11 cellular contexts compared by ENCODE assay signal in the genomic region with DNA sequence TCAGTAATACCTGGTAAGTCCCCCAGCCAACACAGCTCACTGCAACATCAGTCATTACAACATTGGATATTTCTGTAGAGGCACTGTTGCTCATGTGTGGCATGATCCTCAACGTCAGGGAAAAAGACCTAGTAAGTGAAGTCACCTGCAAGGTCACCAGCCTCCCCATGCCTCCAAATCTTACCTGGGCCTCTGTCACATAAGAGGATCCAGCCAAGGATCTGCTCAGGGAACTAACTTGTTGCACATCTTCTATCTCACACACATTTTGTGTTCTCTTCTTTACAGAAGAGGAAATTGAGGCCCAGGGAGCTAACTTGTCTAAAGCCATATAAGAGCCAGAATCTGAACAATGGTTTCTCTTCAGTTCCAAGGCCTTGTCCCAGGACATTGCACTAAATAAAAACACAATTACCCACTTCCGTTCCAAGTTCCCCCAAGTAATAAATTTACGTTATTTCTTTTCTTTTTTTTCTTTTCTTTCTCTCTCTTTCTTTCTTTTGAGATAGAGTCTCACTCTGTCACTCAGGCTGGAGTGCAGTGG. TPM values are rescaled to one million over a fixed set of nuclear protein-coding genes. Genes with fewer than 3 reads are reported as not detected.
DNase-seq lines count a peak whose midpoint lies in the region; ATAC-seq and TF ChIP-seq lines count a peak whose summit lies in the region.
"Had no signal": no experiment of that assay in that cellular context is flagged by ENCODE, and none has a peak within 500 bp of the region (broad histone marks: within the 10 kb centered on the region; RNA-seq: fewer than 3 reads in every experiment).

No MANE protein-coding gene starts in this region.

- H3K36me3 Mint-ChIP-seq in chondrocyte (ENCODE audit: low read depth): no peaks in the 10 kb centered on the region
- peaks cover 16% of the 10 kb centered on the region for H3K36me3 Mint-ChIP-seq in nephron progenitor cell (ENCODE audit: low read depth)

- H2AFZ ChIP-seq in Karpas-422 (ENCODE audit: low read length): no peak overlapping the region

- no peak overlapping the region for H3K27ac ChIP-seq in BLaER1
- H3K27ac ChIP-seq in Karpas-422 (ENCODE audit: low read length): no peak overlapping the region

- H3K9me3 Mint-ChIP-seq in chondrocyte (ENCODE audit: low read depth) (no peaks in the 10 kb centered on the region), nephron progenitor cell (peaks cover 3% of the 10 kb centered on the region)

- H3K36me3 ChIP-seq in BLaER1 (peaks cover 36% of the 10 kb centered on the region), Karpas-422 (ENCODE audit: insufficient read depth, low read length) (no peaks in the 10 kb centered on the region)

- peak overlapping the region; percentile 84; the same call in 1 of the 2 replicates for H3K9ac ChIP-seq in BLaER1
- H3K9ac ChIP-seq in Karpas-422 (ENCODE audit: low read length): peak overlapping the region; percentile 82; the same call in 1 of the 2 replicates

- H3K27me3 ChIP-seq in BLaER1 (no peaks in the 10 kb centered on the region), Karpas-422 (ENCODE audit: low read length) (no peaks in the 10 kb centered on the region)

- H3K9me3 ChIP-seq in BLaER1 (peaks cover 4% of the 10 kb centered on the region; the same call in 1 of the 2 replicates), Karpas-422 (ENCODE audit: low read length) (no peaks in the 10 kb centered on the region)

- H3K4me2 ChIP-seq in BLaER1 (peak overlapping the region; percentile 90), Karpas-422 (ENCODE audit: low read depth, low read length, poor library complexity, severe bottlenecking) (peak overlapping the region; percentile 88)

- no peaks in the 10 kb centered on the region for H3K9me2 ChIP-seq in Karpas-422 (replicated peaks; ENCODE audit: insufficient read depth, low read length)

- H3K4me3 ChIP-seq in BLaER1 (peak overlapping the region; percentile 90), Karpas-422 (ENCODE audit: low read length) (peak overlapping the region; percentile 89)

- TF ChIP-seq CTCF in chondrocyte (IDR thresholded peaks at IDR 0.05) (no peak), nephron progenitor cell (IDR thresholded peaks at IDR 0.05) (no peak), omental fat pad (IDR thresholded peaks at IDR 0.05) (no peak)

- no peak for DNase-seq in Karpas-422
- DNase-seq in chondrocyte (ENCODE audit: low spot score): no peak
- no peak for DNase-seq in nephron progenitor cell
- DNase-seq in omental fat pad (ENCODE audit: low spot score): no peak
- DNase-seq in UCSD-AML1 (lab: John Stamatoyannopoulos, UW; ENCODE audit: unreplicated experiment): no peak
- no peak for DNase-seq in NCI-H510A treated with DMSO at 0.1 percent for 48 hours (lab: John Stamatoyannopoulos, UW)
- DNase-seq in KBM-7: no peak
- DNase-seq: activated CD4-positive, alpha-beta T cell treated with anti-CD3 and anti-CD28 coated beads, Interleukin-2, amount 50 U/mL, for 4 hours; GF-D8 had no signal

- peaks cover 23% of the 10 kb centered on the region for H3K79me2 ChIP-seq in Karpas-422 (ENCODE audit: low read length)

- H3K4me3 Mint-ChIP-seq in chondrocyte (ENCODE audit: unreplicated experiment): peak overlapping the region; percentile 84
- H3K4me3 Mint-ChIP-seq in nephron progenitor cell: peak overlapping the region; percentile 88

- in situ Hi-C loops in KBM-7 (cut with MboI; ENCODE audit: low pct_unique_long_range_greater_than_20kb, low sequenced_read_pairs): no loop called here

- no peak for ATAC-seq in omental fat pad (ENCODE audit: low FRiP score)

- no peaks in the 10 kb centered on the region for H4K20me1 ChIP-seq in BLaER1
- H4K20me1 ChIP-seq in Karpas-422 (ENCODE audit: insufficient read depth, low read depth, low read length): no peaks in the 10 kb centered on the region

- peaks cover 20% of the 10 kb centered on the region for H3K4me1 ChIP-seq in BLaER1
- H3K4me1 ChIP-seq in Karpas-422 (ENCODE audit: low read length): peaks cover 12% of the 10 kb centered on the region

- peaks cover 10% of the 10 kb centered on the region for H3K4me1 Mint-ChIP-seq in chondrocyte (ENCODE audit: low read depth)
- H3K4me1 Mint-ChIP-seq in nephron progenitor cell: peaks cover 22% of the 10 kb centered on the region

- H3K27me3 Mint-ChIP-seq in chondrocyte (ENCODE audit: low read depth) (no peaks in the 10 kb centered on the region), nephron progenitor cell (ENCODE audit: low read depth, poor library complexity) (peaks cover 4% of the 10 kb centered on the region)

- H3K27ac Mint-ChIP-seq in chondrocyte (ENCODE audit: unreplicated experiment) (no peak overlapping the region), nephron progenitor cell (no peak overlapping the region)

RNA-seq across cellular contexts. Expression of gene SHMT1, which starts 1.4 kb away (rescaled TPM):
- 16.7 and 17.7 TPM in 2 replicates for total RNA-seq in Karpas-422 (2014; rRNA removed; shearing (Covaris generic); ENCODE audit: low replicate concordance)
- total RNA-seq in chondrocyte: 3.9 to 5.9 TPM (median 4.2 TPM) in 3 replicates
- 100 to 1,000 TPM in 2 of 4 donors, 10 to 100 TPM in 2; 59.3 to 108 (median 102) TPM for total RNA-seq in omental fat pad

RNA-seq across cellular contexts. Expression of gene EVPLL, which starts 15.7 kb away (rescaled TPM):
- not detected in 2 replicates for total RNA-seq in Karpas-422 (2014; rRNA removed; shearing (Covaris generic); ENCODE audit: low replicate concordance)
- total RNA-seq in chondrocyte (not detected in 3 replicates), omental fat pad (under 1 TPM in 2 of 4 donors, not detected in 2; 0.36 to 0.37 TPM)
- total RNA-seq: fibroblast of villous mesenchyme had no signal

RNA-seq across cellular contexts. Expression of gene SMCR8, which starts 46.8 kb away (rescaled TPM):
- 12.7 and 14.4 TPM in 2 replicates for total RNA-seq in Karpas-422 (2014; rRNA removed; shearing (Covaris generic); ENCODE audit: low replicate concordance)
- total RNA-seq in chondrocyte (15.5 to 16.1 TPM (median 15.7 TPM) in 3 replicates), omental fat pad (10 to 100 TPM; 11.4 to 21.4 (median 14.3) TPM)

RNA-seq across cellular contexts. Expression of gene TOP3A, which starts 47.1 kb away (rescaled TPM):
- total RNA-seq in Karpas-422 (2014; rRNA removed; shearing (Covaris generic); ENCODE audit: low replicate concordance): 19.0 and 34.9 TPM in 2 replicates
- total RNA-seq in chondrocyte (37.3 to 49.4 TPM (median 37.7 TPM) in 3 replicates), omental fat pad (10 to 100 TPM; 23.6 to 80.5 (median 47.5) TPM)
